12 cellular contexts compared by ENCODE assay signal in genomic region chr1:23393706-23394105, GRCh38. TPM values are rescaled to one million over a fixed set of nuclear protein-coding genes. Genes with fewer than 3 reads are reported as not detected.
A peak's percentile ranks its signal among the peaks of the same experiment; 100 is the strongest.
DNase-seq lines count a peak whose midpoint lies in the region; ATAC-seq and TF ChIP-seq lines count a peak whose summit lies in the region.
"Had no signal": no experiment of that assay in that cellular context is flagged by ENCODE, and none has a peak within 500 bp of the region (broad histone marks: within the 10 kb centered on the region; RNA-seq: fewer than 3 reads in every experiment).

No MANE protein-coding gene starts in this region.

- TF ChIP-seq CTCF in endodermal cell (conservative IDR thresholded peaks at IDR 0.05) (no peak), lung (IDR thresholded peaks at IDR 0.05; ENCODE audit: control extremely low read depth, extremely low read depth) (no peak), thyroid gland (IDR thresholded peaks at IDR 0.05) (no peak)

- no peak overlapping the region for H3K27ac ChIP-seq in endodermal cell (ENCODE audit: low read depth, low read length)
- H3K27ac ChIP-seq in lung (ENCODE audit: low read depth in 1 of 2, low read length in 1 of 2), result peak overlapping the region in 1 of 2 donors; percentile 89
- peak overlapping the region in 2 of 3 donors; percentile 59 to 81 for H3K27ac ChIP-seq in thyroid gland
- no peak overlapping the region for H3K27ac ChIP-seq in substantia nigra (ENCODE audit: low read depth, low read length, poor library complexity, severe bottlenecking)

- H3K9ac ChIP-seq in endodermal cell (ENCODE audit: extremely low read depth, low read length, poor library complexity, severe bottlenecking), result no peak overlapping the region

- TF ChIP-seq POLR2A in thyroid gland (IDR thresholded peaks at IDR 0.05), result no peak

- ATAC-seq in lung (ENCODE audit: insufficient read depth, low FRiP score) (peak; percentile 56), HG02852 (IDR thresholded peaks at IDR 0.05; ENCODE audit: unreplicated experiment) (no peak), HG03565 (IDR thresholded peaks at IDR 0.05; ENCODE audit: unreplicated experiment) (no peak)
- ATAC-seq: natural killer cell had no signal

- 91 to 95% methylated on average over 12 to 15 of the region's 15 CpGs for WGBS in endodermal cell (ENCODE audit: insufficient coverage in 1 of 2, insufficient read length in 1 of 2), 2 experiments
- WGBS in lung, 2 donors, result 94 to 97% methylated on average over 15 of the region's 15 CpGs
- 81 to 91% methylated on average over 8 to 11 of the region's 15 CpGs for WGBS in thyroid gland, 2 donors

- H3K9me3 Mint-ChIP-seq in endodermal cell, result no peaks in the 10 kb centered on the region
- H3K9me3 Mint-ChIP-seq: activated T-helper 1 cell treated with anti-CD3 and anti-CD28 coated beads, Interleukin-12 subunit alpha, Interleukin-12 subunit beta, Interleukin-2, Interleukin-4 antibody, amounts not matched to agents 30 ng/mL and 10 ng/mL and 1 ng/mL, durations not matched to agents 14 hours and 24 hours and 36 hours; natural killer cell had no signal

- H3K4me3 ChIP-seq in MG63 (no peak overlapping the region), endodermal cell (ENCODE audit: low read length) (no peak overlapping the region), lung (no peak overlapping the region), thyroid gland (replicated peaks in 1 of 3) (no peak overlapping the region)

- H3K27ac Mint-ChIP-seq in endodermal cell, result no peak overlapping the region
- H3K27ac Mint-ChIP-seq: activated T-helper 1 cell treated with anti-CD3 and anti-CD28 coated beads, Interleukin-12 subunit alpha, Interleukin-12 subunit beta, Interleukin-2, Interleukin-4 antibody, amounts not matched to agents 30 ng/mL and 10 ng/mL and 1 ng/mL, durations not matched to agents 14 hours and 24 hours and 36 hours; natural killer cell had no signal

- H3K36me3 ChIP-seq in MG63 (no peaks in the 10 kb centered on the region), endodermal cell (ENCODE audit: control insufficient read depth, insufficient read depth, low read length) (no peaks in the 10 kb centered on the region), lung (ENCODE audit: control insufficient read depth in 2 of 2, insufficient read depth in 2 of 2, low read length in 2 of 2) (peaks cover 0 to 3% of the 10 kb centered on the region in 2 donors), thyroid gland (no peaks in the 10 kb centered on the region)

- H3K4me1 ChIP-seq in endodermal cell (ENCODE audit: control insufficient read depth, insufficient read depth, low read length) (no peaks in the 10 kb centered on the region), lung (ENCODE audit: control insufficient read depth in 2 of 2, insufficient read depth in 2 of 2, low read length in 2 of 2) (peaks cover 0 to 9% of the 10 kb centered on the region in 2 donors), thyroid gland (peaks cover 0 to 22% of the 10 kb centered on the region in 2 donors)

- DNase-seq in MG63 (peak; percentile 84), endodermal cell (peak; percentile 47), lung (ENCODE audit: low spot score) (peak; percentile 33), thyroid gland (peak; percentile 25 to 38), substantia nigra (lab: John Stamatoyannopoulos, UW) (no peak), ureter (ENCODE audit: low spot score) (no peak)
- DNase-seq: DMS79, natural killer cell, NCI-H510A treated with DMSO at 0.1 percent for 48 hours had no signal

- H3K36me3 Mint-ChIP-seq in endodermal cell (ENCODE audit: low read depth), result no peaks in the 10 kb centered on the region
- H3K36me3 Mint-ChIP-seq: natural killer cell had no signal

- H3K9me3 ChIP-seq in MG63, result no peaks in the 10 kb centered on the region
- peaks cover 5% of the 10 kb centered on the region for H3K9me3 ChIP-seq in endodermal cell (ENCODE audit: control insufficient read depth, low read length)
- peaks cover 0 to 1% of the 10 kb centered on the region in 2 donors for H3K9me3 ChIP-seq in lung (ENCODE audit: control insufficient read depth in 2 of 2, insufficient read depth in 1 of 2, low read length in 1 of 2)
- H3K9me3 ChIP-seq in thyroid gland, result no peaks in the 10 kb centered on the region

- H3K4me1 Mint-ChIP-seq in endodermal cell, result peaks cover 15% of the 10 kb centered on the region
- H3K4me1 Mint-ChIP-seq: natural killer cell had no signal

- peaks cover 69% of the 10 kb centered on the region for H3K27me3 Mint-ChIP-seq in endodermal cell (ENCODE audit: insufficient read depth)

- H3K27me3 ChIP-seq in MG63, result no peaks in the 10 kb centered on the region
- peaks cover 24% of the 10 kb centered on the region for H3K27me3 ChIP-seq in endodermal cell (ENCODE audit: control insufficient read depth, insufficient read depth, low read length, poor library complexity, severe bottlenecking)
- no peaks in the 10 kb centered on the region for H3K27me3 ChIP-seq in lung (ENCODE audit: control insufficient read depth, insufficient read depth)
- H3K27me3 ChIP-seq in thyroid gland, result no peaks in the 10 kb centered on the region

- no peak overlapping the region for H3K4me3 Mint-ChIP-seq in endodermal cell
- H3K4me3 Mint-ChIP-seq: activated T-helper 1 cell treated with anti-CD3 and anti-CD28 coated beads, Interleukin-12 subunit alpha, Interleukin-12 subunit beta, Interleukin-2, Interleukin-4 antibody, amounts not matched to agents 30 ng/mL and 10 ng/mL and 1 ng/mL, durations not matched to agents 14 hours and 24 hours and 36 hours; natural killer cell had no signal

- intact Hi-C loops in thyroid gland (cut with DNase I), result no loop called here

RNA-seq across cellular contexts. Expression of gene ZNF436, which starts 24.1 kb away (rescaled TPM):
- total RNA-seq in MG63 (2014; rRNA removed; shearing (Covaris generic); ENCODE audit: low replicate concordance), result 9.0 TPM in 2 replicates
- total RNA-seq in endodermal cell, result 10 to 100 TPM in 1 of 2 donors, 1 to 10 TPM in 1; 8.9 to 10.3 TPM
- polyA plus RNA-seq in endodermal cell (2013, experiment 1 of 2), result 10.1 TPM
- polyA plus RNA-seq in endodermal cell (2013, experiment 2 of 2), result 9.5 TPM
- total RNA-seq in lung, result 10 to 100 TPM in 1 of 2 donors, 1 to 10 TPM in 1; 8.9 to 30.9 TPM
- 1 to 10 TPM; 2.1 to 4.2 TPM for polyA plus RNA-seq in lung
- total RNA-seq in thyroid gland, result 10 to 100 TPM; 22.0 to 44.0 (median 31.1) TPM
- total RNA-seq in ureter, result 40.2 TPM

RNA-seq across cellular contexts. Expression of gene TCEA3, which starts 30.8 kb away (rescaled TPM):
- not detected in 2 replicates for total RNA-seq in MG63 (2014; rRNA removed; shearing (Covaris generic); ENCODE audit: low replicate concordance)
- 1 to 10 TPM; 4.0 to 4.7 TPM for total RNA-seq in endodermal cell
- polyA plus RNA-seq in endodermal cell (2013, experiment 1 of 2), result 2.4 TPM
- polyA plus RNA-seq in endodermal cell (2013, experiment 2 of 2), result 2.2 TPM
- total RNA-seq in lung, result 10 to 100 TPM; 26.5 to 33.3 TPM
- 10 to 100 TPM; 10.3 to 37.5 TPM for polyA plus RNA-seq in lung
- total RNA-seq in thyroid gland, result 10 to 100 TPM; 26.8 to 50.4 (median 48.0) TPM
- total RNA-seq in ureter, result 50.2 TPM

RNA-seq across cellular contexts. Expression of gene HNRNPR, which starts 49.6 kb away (rescaled TPM):
- total RNA-seq in MG63 (2014; rRNA removed; shearing (Covaris generic); ENCODE audit: low replicate concordance), result 149 and 159 TPM in 2 replicates
- 100 to 1,000 TPM; 187 to 210 TPM for total RNA-seq in endodermal cell
- polyA plus RNA-seq in endodermal cell (2013, experiment 1 of 2), result 247 TPM
- 229 TPM for polyA plus RNA-seq in endodermal cell (2013, experiment 2 of 2)
- total RNA-seq in lung, result 100 to 1,000 TPM; 112 to 147 TPM
- 10 to 100 TPM; 54.2 to 77.8 TPM for polyA plus RNA-seq in lung
- 100 to 1,000 TPM in 2 of 4 donors, 10 to 100 TPM in 2; 82.8 to 107 (median 99.4) TPM for total RNA-seq in thyroid gland
- total RNA-seq in ureter, result 164 TPM

Comparison
In these comparisons a context has a peak if more than half of its experiments do, and no peak if none do; other contexts are left out.
1. DNase-seq: peak in MG63 (single experiment), endodermal cell (single experiment), lung (single experiment) and thyroid gland (2 of 2); none in substantia nigra (0 of 49) and ureter (single experiment).
2. H3K27ac ChIP-seq: peak in thyroid gland (2 of 3); none in endodermal cell (single experiment) and substantia nigra (single experiment).